In genomic region chr12:85155791-85156190, GRCh38 we compare ENCODE assay signal across 10 cellular contexts.
DNase-seq lines count a peak whose midpoint lies in the region; ATAC-seq, FAIRE-seq and TF ChIP-seq lines count a peak whose summit lies in the region.
"Had no signal": no experiment of that assay in that cellular context is flagged by ENCODE, and none has a peak within 500 bp of the region (broad histone marks: within the 10 kb centered on the region; RNA-seq: fewer than 3 reads in every experiment).

No MANE protein-coding gene starts in this region.

- no peak for DNase-seq in H9
- peak; percentile 10 for DNase-seq in NCI-H226
- no peak for DNase-seq in GM12878 (ENCODE audit: low read depth, low spot score)
- no peak for DNase-seq in H54 (ENCODE audit: insufficient read length, low spot score)
- no peak for DNase-seq in ecto neural progenitor cell (ENCODE audit: low spot score)
- no peak for DNase-seq in effector memory CD4-positive, alpha-beta T cell

- WGBS in H9 (ENCODE audit: extremely low coverage, insufficient read length, low lambda C conversion rate): no CpG with 5 or more reads among the region's 2 CpGs
- WGBS in GM12878 (ENCODE audit: insufficient coverage, insufficient replicate concordance, low lambda C conversion rate, missing lambda C conversion rate): 0% methylated on average over 2 of the region's 2 CpGs

- intact Hi-C loops in GM12878 (cut with micrococcal nuclease; ENCODE audit: unreplicated experiment): loop anchor here (10.0 kb wide), 1 partner anchor 289 kb away; no protein-coding TSS in a partner anchor

- no peak for TF ChIP-seq EP300 in GM12878 (IDR thresholded peaks at IDR 0.05; ENCODE audit: borderline replicate concordance in 1 of 2, control insufficient read depth in 1 of 2, low read depth in 2 of 2, low read length in 2 of 2)

- H3K14ac ChIP-seq in H9 (ENCODE audit: insufficient read depth, low read length): no peak overlapping the region

- H3K36me3 ChIP-seq in GM12878 (ENCODE audit: control insufficient read depth in 2 of 2, insufficient read depth in 2 of 2, low read length in 1 of 2) (no peaks in the 10 kb centered on the region), neuron (ENCODE audit: insufficient read depth, low read length) (no peaks in the 10 kb centered on the region)
- no peaks in the 10 kb centered on the region for H3K36me3 ChIP-seq in effector memory CD4-positive, alpha-beta T cell (ENCODE audit: control insufficient read depth, insufficient read depth, low read length)

- H3K9me3 ChIP-seq in H9 (ENCODE audit: control insufficient read depth, low read depth, low read length) (no peaks in the 10 kb centered on the region), GM12878 (replicated peaks; ENCODE audit: control insufficient read depth, insufficient read depth, low read length) (no peaks in the 10 kb centered on the region), neuron (ENCODE audit: low read length) (no peaks in the 10 kb centered on the region)
- H3K9me3 ChIP-seq in effector memory CD4-positive, alpha-beta T cell (ENCODE audit: control insufficient read depth, low read length): no peaks in the 10 kb centered on the region

- no peak overlapping the region for H2BK5ac ChIP-seq in H9 (ENCODE audit: insufficient read length, low read length)

- no peak overlapping the region for H4K8ac ChIP-seq in H9 (replicated peaks; ENCODE audit: insufficient read length, low read depth, low read length)

- no peaks in the 10 kb centered on the region for H4K20me1 ChIP-seq in H9 (ENCODE audit: control insufficient read depth, insufficient read depth, insufficient read length)
- H4K20me1 ChIP-seq in GM12878 (ENCODE audit: control insufficient read depth, insufficient read depth): no peaks in the 10 kb centered on the region

- no peaks in the 10 kb centered on the region for H3K36me3 Mint-ChIP-seq in H9 (ENCODE audit: insufficient read depth in 1 of 3, low read depth in 3 of 3)
- H3K36me3 Mint-ChIP-seq: activated naive CD8-positive, alpha-beta T cell had no signal

- H3K27me3 Mint-ChIP-seq in H9 (ENCODE audit: low read depth): no peaks in the 10 kb centered on the region
- H3K27me3 Mint-ChIP-seq: activated naive CD8-positive, alpha-beta T cell had no signal

- in situ Hi-C loops in GM12878 (cut with MboI): no loop called here

- no peak overlapping the region for H2BK15ac ChIP-seq in H9 (ENCODE audit: low read depth, low read length)

- FAIRE-seq in GM12878 (lab: Jason Lieb, UNC): no peak
- no peak for FAIRE-seq in H54 (lab: Jason Lieb, UNC)

- H3K79me2 ChIP-seq in H9 (ENCODE audit: insufficient read depth, low read length) (no peaks in the 10 kb centered on the region), GM12878 (ENCODE audit: control insufficient read depth, insufficient read depth, low read length) (no peaks in the 10 kb centered on the region)

- H3K4me3 ChIP-seq in GM12878 (no peak overlapping the region), neuron (ENCODE audit: low read length) (no peak overlapping the region)
- H3K4me3 ChIP-seq in effector memory CD4-positive, alpha-beta T cell (ENCODE audit: insufficient read depth, low read depth, low read length, poor library complexity, severe bottlenecking): no peak overlapping the region
- H3K4me3 ChIP-seq: lung had no signal

- H3T11ph ChIP-seq in H9 (ENCODE audit: low read length): no peak overlapping the region

- no peak overlapping the region for H3K18ac ChIP-seq in H9 (ENCODE audit: insufficient read length, low read depth, low read length)

- H3K23ac ChIP-seq in H9 (ENCODE audit: insufficient read length, low read depth, low read length): no peak overlapping the region

- RAD21 ChIA-PET in GM12878 (lab: Charles Lee; ENCODE audit: unreplicated experiment): no interaction called here

- no peaks in the 10 kb centered on the region for H3K9me3 Mint-ChIP-seq in H9

- no peaks in the 10 kb centered on the region for H3K23me2 ChIP-seq in H9 (ENCODE audit: insufficient read length, low read depth, low read length, poor library complexity, severe bottlenecking)

- H3K4me3 Mint-ChIP-seq in H9: no peak overlapping the region
- H3K4me3 Mint-ChIP-seq: activated naive CD8-positive, alpha-beta T cell had no signal

- no peak overlapping the region for H3K4me2 ChIP-seq in H9 (ENCODE audit: insufficient read depth, insufficient read length, low read length)
- H3K4me2 ChIP-seq in GM12878 (ENCODE audit: control insufficient read depth, insufficient read depth): no peak overlapping the region

- H2BK12ac ChIP-seq in H9 (ENCODE audit: insufficient read length, low read depth, low read length): no peak overlapping the region

- no peak overlapping the region for H4K91ac ChIP-seq in H9 (ENCODE audit: insufficient read length, low read depth, low read length)

- H3K79me1 ChIP-seq in H9 (ENCODE audit: insufficient read depth, low read depth, low read length, poor library complexity, severe bottlenecking): no peaks in the 10 kb centered on the region

- no peak overlapping the region for H4K5ac ChIP-seq in H9 (ENCODE audit: insufficient read length, low read depth, low read length)

- no peak overlapping the region for H2BK120ac ChIP-seq in H9 (ENCODE audit: low read depth, low read length, poor library complexity, severe bottlenecking)

- H2BK20ac ChIP-seq in H9 (ENCODE audit: low read depth, low read length, poor library complexity, severe bottlenecking): no peak overlapping the region

- ATAC-seq in GM12878: no peak
- no peak for ATAC-seq in activated CD4-positive, CD25-positive, alpha-beta regulatory T cell treated with anti-CD3 and anti-CD28 coated beads, Interleukin-2, amount 50 U/mL, for 24 hours

- no peaks in the 10 kb centered on the region for H3K4me1 ChIP-seq in H9 (ENCODE audit: insufficient read depth, low read length)
- no peaks in the 10 kb centered on the region for H3K4me1 ChIP-seq in GM12878 (ENCODE audit: control insufficient read depth, insufficient read depth, low read length)
- H3K4me1 ChIP-seq in neuron (ENCODE audit: insufficient read depth, low read length): no peaks in the 10 kb centered on the region
- H3K4me1 ChIP-seq in effector memory CD4-positive, alpha-beta T cell (ENCODE audit: control insufficient read depth, insufficient read depth, low read length, poor library complexity, severe bottlenecking): no peaks in the 10 kb centered on the region

- no peak overlapping the region for H2AFZ ChIP-seq in H9 (ENCODE audit: low read length)
- no peak overlapping the region for H2AFZ ChIP-seq in GM12878 (ENCODE audit: control insufficient read depth, low read depth, low read length)
- H2AFZ ChIP-seq in neuron (ENCODE audit: low read depth, low read length): peak overlapping the region; percentile 54

- CTCF ChIA-PET in GM12878 (lab: Yijun Ruan, JAX): no interaction called here

- SMC1A ChIA-PET in GM12878 (lab: Charles Lee; ENCODE audit: uncharacterized antibody, unreplicated experiment): interaction anchor here (0.7 kb wide), 1 partner anchor 122 kb away, joined by 3 read pairs; no protein-coding TSS in a partner anchor

- TF ChIP-seq POLR2A in GM12878 (IDR thresholded peaks at IDR 0.05; ENCODE audit: low read depth, low read length) (no peak), H54 (IDR thresholded peaks at IDR 0.05; ENCODE audit: low read depth, low read length) (no peak)

- no peak overlapping the region for H3K9ac ChIP-seq in H9 (ENCODE audit: extremely low read depth, insufficient read length, low read length)
- H3K9ac ChIP-seq in GM12878 (ENCODE audit: control insufficient read depth, insufficient read depth, low read length): no peak overlapping the region

- H3K4ac ChIP-seq in H9 (ENCODE audit: low read depth, low read length): no peak overlapping the region

- BruUV-seq in GM12878 (replicated peaks; lab: Mats Ljungman, UMichigan): no TSS peak

- H3K56ac ChIP-seq in H9 (ENCODE audit: insufficient read length, low read depth, low read length): no peak overlapping the region

- no peak overlapping the region for H3K27ac Mint-ChIP-seq in H9
- H3K27ac Mint-ChIP-seq: activated naive CD8-positive, alpha-beta T cell had no signal

- no peak overlapping the region for H2AK5ac ChIP-seq in H9 (ENCODE audit: insufficient read length, low read length)

- no peak overlapping the region for H3K27ac ChIP-seq in H9 (ENCODE audit: insufficient read length, low read depth, low read length)
- H3K27ac ChIP-seq in GM12878 (ENCODE audit: control insufficient read depth, insufficient read depth): no peak overlapping the region
- no peak overlapping the region for H3K27ac ChIP-seq in effector memory CD4-positive, alpha-beta T cell (ENCODE audit: insufficient read depth, low read length, poor library complexity, severe bottlenecking)

- TF ChIP-seq RAD21 in GM12878 (IDR thresholded peaks at IDR 0.05; ENCODE audit: insufficient read depth, low read depth, low read length): peak; percentile 35; the same call in 1 of the 2 replicates

- H3K27me3 ChIP-seq in H9 (ENCODE audit: insufficient read depth, low read length) (no peaks in the 10 kb centered on the region), GM12878 (replicated peaks in 1 of 2; ENCODE audit: control insufficient read depth in 2 of 2, insufficient read depth in 2 of 2, low read length in 1 of 2) (no peaks in the 10 kb centered on the region), neuron (ENCODE audit: insufficient read depth, low read length) (no peaks in the 10 kb centered on the region)
- no peaks in the 10 kb centered on the region for H3K27me3 ChIP-seq in effector memory CD4-positive, alpha-beta T cell (replicated peaks; ENCODE audit: control insufficient read depth, insufficient read depth, low read length, poor library complexity, severe bottlenecking)

- no peaks in the 10 kb centered on the region for H3K4me1 Mint-ChIP-seq in H9

- TF ChIP-seq CTCF in H9 (conservative IDR thresholded peaks at IDR 0.05) (peak; percentile 63), GM12878 (IDR thresholded peaks at IDR 0.05 in 2 of 3, conservative IDR thresholded peaks at IDR 0.05 in 1 of 3; ENCODE audit: control insufficient read depth in 2 of 3, extremely low read depth in 1 of 3, insufficient read depth in 1 of 3, low read depth in 3 of 3, low read length in 3 of 3) (peak in 1 of 3 experiments; percentile 21; a peak in 1 of 6 replicates)

- POLR2A ChIA-PET in GM12878 (lab: Charles Lee): no interaction called here

TF ChIP-seq in GM12878, 131 proteins besides CTCF, POLR2A, EP300 and RAD21 (continues in another document):
- TF ChIP-seq SUZ12 (IDR thresholded peaks at IDR 0.05; ENCODE audit: unreplicated experiment) (no peak), TCF12 (IDR thresholded peaks at IDR 0.05; ENCODE audit: low read depth, low read length) (no peak), ZZZ3 (IDR thresholded peaks at IDR 0.05; ENCODE audit: control insufficient read depth, insufficient read length, low read depth) (no peak), SREBF1 (IDR thresholded peaks at IDR 0.05; ENCODE audit: low read length) (no peak), NR2C1 (IDR thresholded peaks at IDR 0.05) (no peak), POLR2AphosphoS5 (IDR thresholded peaks at IDR 0.05; ENCODE audit: low read length) (no peak), BCL11A (IDR thresholded peaks at IDR 0.05; ENCODE audit: low read depth, low read length) (no peak)
